18 cellular contexts compared by ENCODE assay signal in genomic region chr12:6834873-6835272, GRCh38. TPM values are rescaled to one million over a fixed set of nuclear protein-coding genes. Genes with fewer than 3 reads are reported as not detected.
"Had no signal": no experiment of that assay in that cellular context is flagged by ENCODE, and none has a peak within 500 bp of the region (broad histone marks: within the 10 kb centered on the region; RNA-seq: fewer than 3 reads in every experiment).

No MANE protein-coding gene starts in this region.

- H3K27ac ChIP-seq: cardiac muscle cell, dorsolateral prefrontal cortex, epithelial cell of prostate, neutrophil, spleen, thoracic aorta, upper lobe of left lung had no signal

- H3K36me3 Mint-ChIP-seq: activated naive CD8-positive, alpha-beta T cell; memory B cell; stimulated activated naive B cell treated with anti-CD40 and anti-IgM and Interleukin-4, amounts not matched to agents 10 μg/mL and 1 μg/mL and 100 μg/mL, for 72 hours had no signal

- H3K4me3 ChIP-seq: cardiac muscle cell, dorsolateral prefrontal cortex, spleen, thoracic aorta, upper lobe of left lung had no signal

- H3K9me3 Mint-ChIP-seq: activated T-cell treated with anti-CD3 and anti-CD28 coated beads, Interleukin-2, amount 50 U/mL, for 72 hours; memory B cell; naive thymus-derived CD4-positive, alpha-beta T cell; stimulated activated naive B cell treated with anti-CD40 and anti-IgM and Interleukin-4, amounts not matched to agents 10 μg/mL and 1 μg/mL and 100 μg/mL, for 72 hours had no signal

- H3K4me3 Mint-ChIP-seq: activated naive CD8-positive, alpha-beta T cell; memory B cell had no signal

- H3K36me3 ChIP-seq: neutrophil had no signal

- H3K27ac Mint-ChIP-seq: activated naive CD8-positive, alpha-beta T cell; activated T-cell treated with anti-CD3 and anti-CD28 coated beads, Interleukin-2, amount 50 U/mL, for 72 hours; memory B cell; stimulated activated naive B cell treated with anti-CD40 and anti-IgM and Interleukin-4, amounts not matched to agents 10 μg/mL and 1 μg/mL and 100 μg/mL, for 72 hours had no signal

- H3K27me3 ChIP-seq: cardiac muscle cell, dorsolateral prefrontal cortex, upper lobe of left lung had no signal

- DNase-seq: activated CD4-positive, alpha-beta T cell treated with anti-CD3 and anti-CD28 coated beads, Interleukin-2, amount 50 U/mL, for 4 hours; activated CD4-positive, CD25-positive, alpha-beta regulatory T cell treated with anti-CD3 and anti-CD28 coated beads, Interleukin-2, amount 50 U/mL, for 72 hours; activated T-cell treated with anti-CD3 and anti-CD28 coated beads, Interleukin-2, amount 50 U/mL, for 72 hours; dorsolateral prefrontal cortex; foreskin fibroblast; naive thymus-derived CD4-positive, alpha-beta T cell; retina; spleen; stimulated activated CD4-positive, alpha-beta T cell treated with anti-CD3 and anti-CD28 coated beads, Interleukin-4, amount 100 ng/mL, for 4 hours; stimulated activated naive B cell treated with anti-CD40 and anti-IgM and Interleukin-4, amounts not matched to agents 10 μg/mL and 1 μg/mL and 100 μg/mL, for 72 hours; T-helper 1 cell; upper lobe of left lung had no signal

- H3K27me3 Mint-ChIP-seq: activated naive CD8-positive, alpha-beta T cell had no signal

- H3K9me3 ChIP-seq: neutrophil, spleen, thoracic aorta, upper lobe of left lung had no signal

RNA-seq across cellular contexts. Expression of gene GPR162, which starts 13.3 kb away (rescaled TPM):
- polyA plus RNA-seq: naive thymus-derived CD4-positive, alpha-beta T cell had no signal
